25 cellular contexts compared by ENCODE assay signal in genomic region chr9:27412081-27412480, GRCh38.
"Had no signal": no experiment of that assay in that cellular context is flagged by ENCODE, and none has a peak within 500 bp of the region (broad histone marks: within the 10 kb centered on the region; RNA-seq: fewer than 3 reads in every experiment).

No MANE protein-coding gene starts in this region.

- H3K9me3 ChIP-seq: neutrophil, pancreas, psoas muscle, spleen, stomach, tibial artery, transverse colon, upper lobe of left lung, uterus had no signal

- H3K4me3 ChIP-seq: pancreas, psoas muscle, skin epidermis, smooth muscle cell, spleen, stomach, tibial artery, transverse colon, upper lobe of left lung, uterus had no signal

- H3K27me3 ChIP-seq: neutrophil, pancreas, spleen, stomach, tibial artery, transverse colon, upper lobe of left lung, uterus had no signal

- DNase-seq: naive B cell; naive thymus-derived CD8-positive, alpha-beta T cell; nephron progenitor cell; nucleus accumbens; pancreas; psoas muscle; right cardiac atrium; spleen; stimulated activated CD4-positive, alpha-beta T cell treated with anti-CD3 and anti-CD28 coated beads, Interleukin-12 subunit alpha, Interleukin-12 subunit beta, amount 100 ng/mL, for 4 hours; stimulated activated CD4-positive, alpha-beta T cell treated with anti-CD3 and anti-CD28 coated beads, Interleukin-1b, Interleukin-23, amount 100 ng/mL, for 48 hours; stimulated activated CD4-positive, alpha-beta T cell treated with anti-CD3 and anti-CD28 coated beads, Interleukin-4, amount 100 ng/mL, for 1 hour; stimulated activated CD4-positive, alpha-beta T cell treated with anti-CD3 and anti-CD28 coated beads, Interleukin-4, amount 100 ng/mL, for 4 hours; stimulated activated CD8-positive, alpha-beta memory T cell treated with anti-CD3 and anti-CD28 coated beads, Interleukin-4, amount 100 ng/mL, for 48 hours; stimulated activated naive CD4-positive, alpha-beta T cell treated with Interleukin-2 at 50 U/mL for 16 hours; stomach; tibial artery; transverse colon; upper lobe of left lung; uterus had no signal

- ATAC-seq: naive thymus-derived CD8-positive, alpha-beta T cell; natural killer cell treated with Interleukin-12 subunit alpha and Interleukin-12 subunit beta and Interleukin-15 and Interleukin-18, amount 100 ng/mL, for 72 hours; pancreas; psoas muscle; sciatic nerve; stimulated activated memory B cell treated with anti-CD40 and anti-IgM and Interleukin-4, amounts not matched to agents 10 μg/mL and 1 μg/mL and 100 μg/mL, for 72 hours had no signal

- H3K36me3 ChIP-seq: neutrophil, pancreas, spleen, stomach, tibial artery, transverse colon, upper lobe of left lung, uterus had no signal

- H3K27ac ChIP-seq: neutrophil, pancreas, psoas muscle had no signal
